Comparison of ENCODE assay signal across 9 cellular contexts in the genomic region with DNA sequence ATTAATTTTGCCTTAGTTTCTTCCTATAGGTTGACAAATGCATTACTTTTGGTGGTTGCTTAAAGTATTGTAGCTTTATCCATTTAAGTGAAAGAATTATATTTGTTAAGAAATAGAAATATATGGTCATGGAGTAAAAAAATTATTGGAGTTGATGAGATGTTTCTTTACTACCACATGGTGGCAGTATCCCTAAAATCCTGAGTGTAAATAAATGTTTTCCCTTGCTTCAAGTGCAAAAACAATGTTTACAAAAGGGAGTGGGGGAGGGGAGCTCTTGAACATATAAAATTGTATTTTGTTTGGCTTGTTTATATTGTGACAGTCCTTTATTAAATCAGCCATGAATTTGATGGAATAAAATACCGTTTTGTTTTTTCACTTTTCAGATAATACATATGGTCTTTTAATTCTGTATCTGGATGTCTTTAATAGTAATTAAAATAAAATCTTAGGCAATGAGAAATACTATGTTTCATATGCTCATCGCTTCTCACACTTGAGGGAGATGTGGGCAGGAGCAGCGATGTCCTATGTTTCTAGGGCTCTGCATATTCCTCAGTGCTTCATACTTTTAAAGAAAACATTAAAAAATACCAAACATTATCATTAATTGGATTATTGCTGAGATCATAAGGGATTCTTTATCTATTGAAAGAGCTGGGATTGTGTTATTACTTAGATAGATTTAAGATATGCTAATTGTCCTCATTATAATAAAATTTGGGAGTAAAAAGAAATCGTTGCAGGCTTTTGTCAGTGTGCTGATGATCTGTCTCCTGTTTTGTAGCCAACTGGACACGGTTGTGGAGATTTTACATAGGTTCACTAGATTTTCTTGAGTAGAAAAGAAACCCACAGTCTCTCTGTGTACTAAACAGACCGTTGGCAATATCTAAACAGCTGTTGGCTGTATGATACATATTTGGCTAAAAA.
DNase-seq lines count a peak whose midpoint lies in the region; ATAC-seq, FAIRE-seq and TF ChIP-seq lines count a peak whose summit lies in the region.
"Had no signal": no experiment of that assay in that cellular context is flagged by ENCODE, and none has a peak within 500 bp of the region (broad histone marks: within the 10 kb centered on the region; RNA-seq: fewer than 3 reads in every experiment).

No MANE protein-coding gene starts in this region.

- DNase-seq in GM03348 (ENCODE audit: low spot score) (peak; percentile 43), NCI-H1694 treated with DMSO at 0.1 percent for 48 hours (lab: John Stamatoyannopoulos, UW) (peak; percentile 59), GM12878 (ENCODE audit: low read depth, low spot score) (no peak), medulla oblongata (ENCODE audit: extremely low spot score) (peak; percentile 72), NCI-H524 treated with DMSO at 0.1 percent for 48 hours (lab: John Stamatoyannopoulos, UW) (no peak), GM12892 (ENCODE audit: insufficient read length) (no peak)

- intact Hi-C loops in GM12878 (cut with micrococcal nuclease; ENCODE audit: unreplicated experiment): loop anchor here (1.0 kb wide), 1 partner anchor 296 kb away; no protein-coding TSS in a partner anchor

- no peaks in the 10 kb centered on the region for H4K20me1 ChIP-seq in GM12878 (ENCODE audit: control insufficient read depth, insufficient read depth)

- no peaks in the 10 kb centered on the region for H3K79me2 ChIP-seq in GM12878 (ENCODE audit: control insufficient read depth, insufficient read depth, low read length)

- no peak overlapping the region for H3K9ac ChIP-seq in GM12878 (ENCODE audit: control insufficient read depth, insufficient read depth, low read length)

- no TSS peak for BruUV-seq in GM12878 (replicated peaks; lab: Mats Ljungman, UMichigan)

- CTCF ChIA-PET in GM12878 (lab: Yijun Ruan, JAX): interaction anchor here (0.7 to 2.3 kb wide), 12 partner anchors 10 to 1336 kb away, joined by 3 to 13 read pairs (median 3); no protein-coding TSS in a partner anchor

- H3K9me3 ChIP-seq in GM12878 (replicated peaks; ENCODE audit: control insufficient read depth, insufficient read depth, low read length): no peaks in the 10 kb centered on the region

- ATAC-seq in GM12878 (no peak; the same call in 2 of the 3 replicates), GM21390 (IDR thresholded peaks at IDR 0.05; ENCODE audit: unreplicated experiment) (no peak)
- ATAC-seq in activated T-helper 17 cell treated with anti-CD3 and anti-CD28 coated beads, Interleukin-2, amount 50 U/mL, for 72 hours (replicated peaks): no peak

- no peak overlapping the region for H3K27ac ChIP-seq in GM12878 (ENCODE audit: control insufficient read depth, insufficient read depth)

- H2AFZ ChIP-seq in GM12878 (ENCODE audit: control insufficient read depth, low read depth, low read length): no peak overlapping the region

- H3K9me3 Mint-ChIP-seq in activated T-helper 17 cell treated with anti-CD3 and anti-CD28 coated beads, Interleukin-2, amount 50 U/mL, for 72 hours: no peaks in the 10 kb centered on the region

- no peak overlapping the region for H3K27ac Mint-ChIP-seq in activated T-helper 17 cell treated with anti-CD3 and anti-CD28 coated beads, Interleukin-2, amount 50 U/mL, for 72 hours

- peak; percentile 25 to 32 (median 26); a peak in 2 of 6 replicates for TF ChIP-seq CTCF in GM12878 (IDR thresholded peaks at IDR 0.05 in 2 of 3, conservative IDR thresholded peaks at IDR 0.05 in 1 of 3; ENCODE audit: control insufficient read depth in 2 of 3, extremely low read depth in 1 of 3, insufficient read depth in 1 of 3, low read depth in 3 of 3, low read length in 3 of 3)

- FAIRE-seq in GM12878 (lab: Jason Lieb, UNC) (no peak), GM12892 (lab: Jason Lieb, UNC) (no peak)
- FAIRE-seq: keratinocyte had no signal

- H3K36me3 Mint-ChIP-seq in activated T-helper 17 cell treated with anti-CD3 and anti-CD28 coated beads, Interleukin-2, amount 50 U/mL, for 72 hours (ENCODE audit: low read depth): no peaks in the 10 kb centered on the region

- peak; percentile 27; the same call in 1 of the 2 replicates for TF ChIP-seq RAD21 in GM12878 (IDR thresholded peaks at IDR 0.05; ENCODE audit: insufficient read depth, low read depth, low read length)

- no peaks in the 10 kb centered on the region for H3K4me1 ChIP-seq in GM12878 (ENCODE audit: control insufficient read depth, insufficient read depth, low read length)

- H3K4me3 Mint-ChIP-seq in activated T-helper 17 cell treated with anti-CD3 and anti-CD28 coated beads, Interleukin-2, amount 50 U/mL, for 72 hours: no peak overlapping the region

- no peak for TF ChIP-seq EP300 in GM12878 (IDR thresholded peaks at IDR 0.05; ENCODE audit: borderline replicate concordance in 1 of 2, control insufficient read depth in 1 of 2, low read depth in 2 of 2, low read length in 2 of 2)

- RAD21 ChIA-PET in GM12878 (lab: Charles Lee; ENCODE audit: unreplicated experiment): interaction anchor here (1.0 to 3.0 kb wide), 2 partner anchors 18 to 466 kb away, joined by 3 to 11 read pairs; no protein-coding TSS in a partner anchor

- POLR2A ChIA-PET in GM12878 (lab: Charles Lee): no interaction called here

- SMC1A ChIA-PET in GM12878 (lab: Charles Lee; ENCODE audit: uncharacterized antibody, unreplicated experiment): interaction anchor here (0.5 to 2.1 kb wide), 4 partner anchors 14 to 486 kb away, joined by 3 to 13 read pairs (median 4); no protein-coding TSS in a partner anchor

- 18% methylated on average over 6 of the region's 6 CpGs for WGBS in GM12878 (ENCODE audit: insufficient coverage, insufficient replicate concordance, low lambda C conversion rate, missing lambda C conversion rate)

- H3K27me3 ChIP-seq in GM12878 (replicated peaks in 1 of 2; ENCODE audit: control insufficient read depth in 2 of 2, insufficient read depth in 2 of 2, low read length in 1 of 2): no peaks in the 10 kb centered on the region

- no peak overlapping the region for H3K4me2 ChIP-seq in GM12878 (ENCODE audit: control insufficient read depth, insufficient read depth)

- H3K4me3 ChIP-seq in GM12878: no peak overlapping the region

- in situ Hi-C loops in GM12878 (cut with MboI): no loop called here

- no peaks in the 10 kb centered on the region for H3K4me1 Mint-ChIP-seq in activated T-helper 17 cell treated with anti-CD3 and anti-CD28 coated beads, Interleukin-2, amount 50 U/mL, for 72 hours

- H3K27me3 Mint-ChIP-seq in activated T-helper 17 cell treated with anti-CD3 and anti-CD28 coated beads, Interleukin-2, amount 50 U/mL, for 72 hours: no peaks in the 10 kb centered on the region

- TF ChIP-seq POLR2A in GM12878 (IDR thresholded peaks at IDR 0.05; ENCODE audit: low read depth, low read length): no peak
- TF ChIP-seq POLR2A in GM12892 (IDR thresholded peaks at IDR 0.05; ENCODE audit: low read depth, low read length): no peak

- H3K36me3 ChIP-seq in GM12878 (ENCODE audit: control insufficient read depth in 2 of 2, insufficient read depth in 2 of 2, low read length in 1 of 2): no peaks in the 10 kb centered on the region

TF ChIP-seq in GM12878, 131 proteins besides CTCF, POLR2A, EP300 and RAD21:
- TF ChIP-seq SMC3 (IDR thresholded peaks at IDR 0.05; ENCODE audit: borderline replicate concordance, low read length) (peak; percentile 46), SRF (IDR thresholded peaks at IDR 0.05; ENCODE audit: low read depth in 2 of 2, low read length in 2 of 2) (no peak)

Comparison
In these comparisons a context has a peak if more than half of its experiments do, and no peak if none do; other contexts are left out.
1. DNase-seq: peak in GM03348 (single experiment), NCI-H1694 treated with DMSO at 0.1 percent for 48 hours (single experiment) and medulla oblongata (single experiment); none in GM12878 (single experiment), NCI-H524 treated with DMSO at 0.1 percent for 48 hours (single experiment) and GM12892 (single experiment).